ENCODE assay signal across 9 cellular contexts in the genomic region with DNA sequence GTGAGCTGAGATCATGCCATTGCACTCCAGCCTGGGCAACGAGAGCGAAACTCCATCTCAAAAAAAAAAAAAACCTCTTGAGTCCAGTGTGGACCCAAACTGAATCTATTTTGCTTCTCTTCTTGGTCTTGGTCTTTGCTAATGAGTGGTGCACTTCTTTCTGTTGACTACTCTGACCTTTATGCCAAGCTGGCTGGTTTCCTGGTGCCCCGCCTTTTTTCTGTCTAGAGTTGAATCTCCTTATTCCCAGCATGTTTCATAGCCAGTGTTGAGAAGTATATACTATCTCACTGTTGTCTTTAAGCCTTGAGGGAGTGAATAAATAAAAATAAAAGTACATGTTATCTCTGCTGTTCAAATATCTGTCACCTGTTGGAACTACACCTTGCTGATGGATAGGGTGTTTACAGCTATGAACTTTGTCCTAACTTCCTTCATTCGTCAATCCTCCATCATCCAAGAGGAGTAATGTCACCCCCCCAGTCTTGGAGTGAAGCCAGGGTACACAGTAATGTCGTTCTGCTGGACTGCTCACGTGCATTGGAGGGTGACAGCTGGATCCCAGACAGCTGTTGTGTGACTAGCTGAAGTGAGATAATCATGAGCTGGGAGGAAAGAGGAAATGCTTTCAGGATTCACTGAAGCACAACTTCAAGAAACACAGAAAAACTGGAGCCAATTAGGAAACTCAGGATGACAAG.
DNase-seq lines count a peak whose midpoint lies in the region; ATAC-seq and TF ChIP-seq lines count a peak whose summit lies in the region.
"Had no signal": no experiment of that assay in that cellular context is flagged by ENCODE, and none has a peak within 500 bp of the region (broad histone marks: within the 10 kb centered on the region; RNA-seq: fewer than 3 reads in every experiment).

No MANE protein-coding gene starts in this region.

- no peaks in the 10 kb centered on the region for H3K36me3 ChIP-seq in parathyroid adenoma (ENCODE audit: control insufficient read depth, insufficient read depth, low read length)

- no peak for TF ChIP-seq CTCF in GM12865 (IDR thresholded peaks at IDR 0.05; ENCODE audit: insufficient read depth, low read depth, low read length, missing control alignments)
- TF ChIP-seq CTCF in parathyroid adenoma (IDR thresholded peaks at IDR 0.05) = no peak

- no peaks in the 10 kb centered on the region for H3K79me2 ChIP-seq in parathyroid adenoma

- H3K36me3 Mint-ChIP-seq in stimulated activated memory B cell treated with anti-CD40 and anti-IgM and Interleukin-4, amounts not matched to agents 10 μg/mL and 1 μg/mL and 100 μg/mL, for 72 hours = no peaks in the 10 kb centered on the region

- no peaks in the 10 kb centered on the region for H3K9me3 ChIP-seq in parathyroid adenoma (ENCODE audit: control insufficient read depth, low read length)

- peak overlapping the region; percentile 34 for H3K4me2 ChIP-seq in parathyroid adenoma (ENCODE audit: low read length)

- no peak overlapping the region for H3K27ac Mint-ChIP-seq in stimulated activated memory B cell treated with anti-CD40 and anti-IgM and Interleukin-4, amounts not matched to agents 10 μg/mL and 1 μg/mL and 100 μg/mL, for 72 hours
- H3K27ac Mint-ChIP-seq: activated naive CD4-positive, alpha-beta T cell treated with anti-CD3 and anti-CD28 coated beads, Interleukin-2, amount 50 U/mL, for 72 hours had no signal

- no peak overlapping the region for H2AFZ ChIP-seq in parathyroid adenoma

- ATAC-seq in HG02970 (IDR thresholded peaks at IDR 0.05; ENCODE audit: low FRiP score, unreplicated experiment) = no peak
- ATAC-seq in stimulated activated memory B cell treated with anti-CD40 and anti-IgM and Interleukin-4, amounts not matched to agents 10 μg/mL and 1 μg/mL and 100 μg/mL, for 72 hours = no peak
- ATAC-seq: activated naive CD4-positive, alpha-beta T cell treated with anti-CD3 and anti-CD28 coated beads, Interleukin-2, amount 50 U/mL, for 72 hours had no signal

- H3K4me3 Mint-ChIP-seq in stimulated activated memory B cell treated with anti-CD40 and anti-IgM and Interleukin-4, amounts not matched to agents 10 μg/mL and 1 μg/mL and 100 μg/mL, for 72 hours = no peak overlapping the region

- no peaks in the 10 kb centered on the region for H3K4me1 ChIP-seq in parathyroid adenoma

- H3K27me3 ChIP-seq in parathyroid adenoma (ENCODE audit: control insufficient read depth, insufficient read depth, low read length) = no peaks in the 10 kb centered on the region

- no peaks in the 10 kb centered on the region for H3K9me3 Mint-ChIP-seq in stimulated activated memory B cell treated with anti-CD40 and anti-IgM and Interleukin-4, amounts not matched to agents 10 μg/mL and 1 μg/mL and 100 μg/mL, for 72 hours
- H3K9me3 Mint-ChIP-seq: activated naive CD4-positive, alpha-beta T cell treated with anti-CD3 and anti-CD28 coated beads, Interleukin-2, amount 50 U/mL, for 72 hours had no signal

- H3K27me3 Mint-ChIP-seq in stimulated activated memory B cell treated with anti-CD40 and anti-IgM and Interleukin-4, amounts not matched to agents 10 μg/mL and 1 μg/mL and 100 μg/mL, for 72 hours = peaks cover 9% of the 10 kb centered on the region

- peak overlapping the region; percentile 43 for H3K27ac ChIP-seq in epithelial cell of prostate
- H3K27ac ChIP-seq in parathyroid adenoma = no peak overlapping the region

- DNase-seq in GM12865 (ENCODE audit: low read depth) = peak; percentile 46
- DNase-seq in NCI-H2081 (lab: John Stamatoyannopoulos, UW) = peak; percentile 45 to 78
- peak; percentile 5 for DNase-seq in epithelial cell of prostate (ENCODE audit: low read depth, low spot score)
- no peak for DNase-seq in stimulated activated naive CD4-positive, alpha-beta T cell (lab: John Stamatoyannopoulos, UW)
- no peak for DNase-seq in GM19240 (ENCODE audit: insufficient read length, low spot score)

- H3K9ac ChIP-seq in parathyroid adenoma = no peak overlapping the region

- peaks cover 6% of the 10 kb centered on the region for H3K4me1 Mint-ChIP-seq in stimulated activated memory B cell treated with anti-CD40 and anti-IgM and Interleukin-4, amounts not matched to agents 10 μg/mL and 1 μg/mL and 100 μg/mL, for 72 hours

- H3K4me3 ChIP-seq in GM12865 (ENCODE audit: low read depth, low read length) = no peak overlapping the region
- no peak overlapping the region for H3K4me3 ChIP-seq in parathyroid adenoma (ENCODE audit: low read depth, low read length)

Comparison
In these comparisons a context has a peak if more than half of its experiments do, and no peak if none do; other contexts are left out.
1. DNase-seq: peak in GM12865 (single experiment), NCI-H2081 (2 of 2) and epithelial cell of prostate (single experiment); none in stimulated activated naive CD4-positive, alpha-beta T cell (0 of 6) and GM19240 (single experiment).